9 cellular contexts compared by ENCODE assay signal in the genomic region with DNA sequence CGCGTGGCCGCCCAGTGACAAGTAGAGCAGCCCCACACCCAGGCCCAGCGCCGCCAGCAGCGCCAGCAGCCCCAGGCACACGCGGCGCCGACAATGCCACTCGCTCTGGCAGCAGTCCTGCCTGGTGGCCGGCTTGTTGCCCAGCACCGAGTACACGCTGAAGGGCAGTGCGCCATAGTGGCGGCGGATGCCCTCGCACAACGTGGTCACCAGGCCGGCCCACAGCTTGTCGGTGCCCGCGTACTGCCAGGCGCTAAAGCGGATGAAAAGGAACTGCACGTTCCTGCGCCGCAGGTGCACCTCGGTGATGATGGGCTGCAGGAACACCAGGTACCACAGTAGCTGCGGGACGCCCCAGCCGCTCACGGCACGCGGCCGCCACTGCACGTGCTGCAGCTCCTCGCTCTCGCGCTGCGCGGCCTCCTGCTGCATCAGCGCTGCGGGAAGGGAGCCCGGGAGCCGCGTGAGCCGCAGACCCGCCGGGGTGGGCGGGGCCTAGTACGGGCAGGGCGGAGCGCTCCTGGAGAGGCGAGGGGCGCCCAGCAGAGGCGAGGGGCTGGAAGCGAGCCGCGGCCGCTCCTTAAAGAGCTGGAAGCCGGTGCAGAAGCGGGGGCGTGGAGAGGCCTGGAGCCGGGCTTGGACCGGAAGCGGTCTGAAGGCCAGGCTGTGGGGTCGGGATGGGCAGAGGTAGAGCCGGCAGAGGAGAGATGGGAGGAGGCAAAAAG. TPM values are rescaled to one million over a fixed set of nuclear protein-coding genes. Genes with fewer than 3 reads are reported as not detected.
DNase-seq lines count a peak whose midpoint lies in the region; ATAC-seq and TF ChIP-seq lines count a peak whose summit lies in the region.
"Had no signal": no experiment of that assay in that cellular context is flagged by ENCODE, and none has a peak within 500 bp of the region (broad histone marks: within the 10 kb centered on the region; RNA-seq: fewer than 3 reads in every experiment).

No MANE protein-coding gene starts in this region.

- no peak overlapping the region for H3K27ac ChIP-seq in thoracic aorta
- H3K27ac ChIP-seq: 22Rv1 had no signal

- H3K36me3 Mint-ChIP-seq in naive B cell = no peaks in the 10 kb centered on the region

- no peak for TF ChIP-seq CTCF in thoracic aorta (IDR thresholded peaks at IDR 0.05)

- H3K9me3 ChIP-seq in thoracic aorta = no peaks in the 10 kb centered on the region

- H3K4me3 ChIP-seq in thoracic aorta = peak overlapping the region; percentile 60

- H3K9me3 Mint-ChIP-seq in naive B cell = no peaks in the 10 kb centered on the region

- peak; percentile 61 for DNase-seq in DMS 273 (lab: John Stamatoyannopoulos, UW; ENCODE audit: unreplicated experiment)
- no peak for DNase-seq in DMS 273 treated with DMSO at 0.1 percent for 48 hours (lab: John Stamatoyannopoulos, UW)
- DNase-seq in activated CD8-positive, alpha-beta memory T cell treated with anti-CD3 and anti-CD28 coated beads for 24 hours = peak; percentile 77
- DNase-seq in naive B cell = peak; percentile 19
- no peak for DNase-seq in thoracic aorta (ENCODE audit: low spot score)

- no peaks in the 10 kb centered on the region for H3K36me3 ChIP-seq in thoracic aorta

- peak overlapping the region; percentile 79 to 88 (median 86) for H3K4me3 Mint-ChIP-seq in naive B cell

- peaks cover 15 to 55% (median 47%) of the 10 kb centered on the region in 3 donors for H3K27me3 Mint-ChIP-seq in naive B cell

- no peaks in the 10 kb centered on the region for H3K27me3 ChIP-seq in thoracic aorta (replicated peaks; ENCODE audit: insufficient read depth)

- peaks cover 7 to 25% of the 10 kb centered on the region in 2 donors for H3K4me1 ChIP-seq in thoracic aorta (ENCODE audit: control insufficient read depth in 1 of 2, low read depth in 2 of 2)

- peak overlapping the region in 1 of 6 donors; percentile 57 for H3K27ac Mint-ChIP-seq in naive B cell

- H3K4me1 Mint-ChIP-seq in naive B cell = peaks cover 15 to 32% (median 24%) of the 10 kb centered on the region in 3 donors

- peak; percentile 6 for ATAC-seq in esophagus mucosa
- peak; percentile 50 to 52 for ATAC-seq in naive B cell (ENCODE audit: low read depth in 2 of 2)
- no peak for ATAC-seq in thoracic aorta (ENCODE audit: insufficient number of reproducible peaks, low FRiP score, low read depth)
- ATAC-seq in HG03045 (IDR thresholded peaks at IDR 0.05; ENCODE audit: unreplicated experiment) = no peak
- no peak for ATAC-seq in GM19463 (IDR thresholded peaks at IDR 0.05; ENCODE audit: unreplicated experiment)

RNA-seq across cellular contexts. Expression of a gene that starts 7.3 kb away (rescaled TPM):
- total RNA-seq in esophagus mucosa = 1.00 TPM
- polyA plus RNA-seq in naive B cell (ENCODE audit: low read depth in 6 of 6) = not detected
- under 1 TPM; 0.49 to 0.81 TPM for total RNA-seq in thoracic aorta

RNA-seq across cellular contexts. Expression of a gene that starts 24.5 kb away (rescaled TPM):
- total RNA-seq in esophagus mucosa (19.6 TPM), thoracic aorta (1 to 10 TPM; 6.6 to 8.3 TPM)
- 100 to 1,000 TPM; 114 to 248 (median 134) TPM for polyA plus RNA-seq in naive B cell (ENCODE audit: low read depth in 6 of 6)

RNA-seq across cellular contexts. Expression of a gene that starts 25.1 kb away (rescaled TPM):
- total RNA-seq in esophagus mucosa = 8.8 TPM
- 10 to 100 TPM in 5 of 6 donors, 1 to 10 TPM in 1; 9.1 to 24.5 (median 13.6) TPM for polyA plus RNA-seq in naive B cell (ENCODE audit: low read depth in 6 of 6)
- total RNA-seq in thoracic aorta = 10 to 100 TPM; 20.7 to 21.4 TPM

Comparison
In these comparisons a context has a peak if more than half of its experiments do, and no peak if none do; other contexts are left out.
1. DNase-seq: peak in DMS 273 (single experiment), activated CD8-positive, alpha-beta memory T cell treated with anti-CD3 and anti-CD28 coated beads for 24 hours (single experiment) and naive B cell (single experiment); none in DMS 273 treated with DMSO at 0.1 percent for 48 hours (single experiment) and thoracic aorta (single experiment).
2. ATAC-seq: peak in esophagus mucosa (single experiment) and naive B cell (2 of 2); none in thoracic aorta (single experiment), HG03045 (single experiment) and GM19463 (single experiment).